21 cellular contexts compared by ENCODE assay signal in genomic region chr12:89237763-89238162, GRCh38.
A peak's percentile ranks its signal among the peaks of the same experiment; 100 is the strongest.
DNase-seq lines count a peak whose midpoint lies in the region; FAIRE-seq and TF ChIP-seq lines count a peak whose summit lies in the region.
"Had no signal": no experiment of that assay in that cellular context is flagged by ENCODE, and none has a peak within 500 bp of the region (broad histone marks: within the 10 kb centered on the region; RNA-seq: fewer than 3 reads in every experiment).

No MANE protein-coding gene starts in this region.

- H4K20me1 ChIP-seq in mammary epithelial cell (ENCODE audit: insufficient read depth, low read length) (no peaks in the 10 kb centered on the region), PC-9 (ENCODE audit: insufficient read depth) (no peaks in the 10 kb centered on the region), keratinocyte (ENCODE audit: control insufficient read depth, extremely low read depth, insufficient read depth, low read length) (no peaks in the 10 kb centered on the region)
- H4K20me1 ChIP-seq: BLaER1 treated with 17β-estradiol and CSF1 and Interleukin-3, amounts not matched to agents 10 nM and 100 nM had no signal

- H3K9me3 Mint-ChIP-seq in MCF 10A (ENCODE audit: unreplicated experiment): peaks cover 16% of the 10 kb centered on the region
- H3K9me3 Mint-ChIP-seq: CD8-positive, alpha-beta T cell had no signal

- no peaks in the 10 kb centered on the region for H3K9me1 ChIP-seq in keratinocyte (ENCODE audit: control insufficient read depth, extremely low read depth, insufficient read depth, low read length)

- no peak for TF ChIP-seq EP300 in suprapubic skin (IDR thresholded peaks at IDR 0.05)

- peak; percentile 55 for FAIRE-seq in keratinocyte (lab: Jason Lieb, UNC)
- FAIRE-seq: GM18507 had no signal

- no peaks in the 10 kb centered on the region for H3K79me2 ChIP-seq in mammary epithelial cell (ENCODE audit: insufficient read depth, low read length)
- no peaks in the 10 kb centered on the region for H3K79me2 ChIP-seq in PC-9 (ENCODE audit: low read depth)
- no peaks in the 10 kb centered on the region for H3K79me2 ChIP-seq in keratinocyte (ENCODE audit: control insufficient read depth, insufficient read depth, low read length)

- CTCF ChIA-PET in MCF 10A (lab: Yijun Ruan, JAX) (interaction anchor here (0.6 kb wide), 1 partner anchor 9 kb away, joined by 3 read pairs; no protein-coding TSS in a partner anchor), mammary epithelial cell (lab: Charles Lee; ENCODE audit: low non-redundant PET) (no interaction called here), PC-9 (lab: Charles Lee) (no interaction called here)

- DNase-seq in MCF 10A (ENCODE audit: unreplicated experiment) (no peak), mammary epithelial cell (no peak), PC-9 (no peak), keratinocyte (ENCODE audit: low read depth, low spot score) (no peak), suprapubic skin (ENCODE audit: low spot score in 2 of 2) (no peak), occipital lobe (lab: John Stamatoyannopoulos, UW) (no peak), NCI-H146 (lab: John Stamatoyannopoulos, UW) (no peak), HCEC 1CT (no peak)
- DNase-seq: 8988T; CD8-positive, alpha-beta T cell; GDM1; GOT3; NCI-H1105; NCI-H1694 treated with DMSO at 0.1 percent for 48 hours; NCI-H2081 treated with DMSO at 0.1 percent for 48 hours; NCI-H2171 treated with DMSO at 0.1 percent for 48 hours; NCI-H526; OCI-M1; SHP77 had no signal

- H3K4me1 ChIP-seq in mammary epithelial cell (ENCODE audit: insufficient read depth, low read length) (peaks cover 31% of the 10 kb centered on the region), PC-9 (replicated peaks; ENCODE audit: insufficient read depth) (peaks cover 37% of the 10 kb centered on the region), keratinocyte (ENCODE audit: control insufficient read depth, extremely low read depth, insufficient read depth, low read length) (peaks cover 25% of the 10 kb centered on the region), suprapubic skin (peaks cover 24% of the 10 kb centered on the region)

- H3K4me3 Mint-ChIP-seq in MCF 10A (ENCODE audit: unreplicated experiment): no peak overlapping the region
- H3K4me3 Mint-ChIP-seq: CD8-positive, alpha-beta T cell had no signal

- in situ Hi-C loops in mammary epithelial cell (cut with MboI; ENCODE audit: low sequenced_read_pairs in 2 of 2): no loop called here

- H3K4me2 ChIP-seq in mammary epithelial cell (ENCODE audit: insufficient read depth, low read depth, low read length): no peak overlapping the region
- peak overlapping the region; percentile 70 for H3K4me2 ChIP-seq in PC-9
- no peak overlapping the region for H3K4me2 ChIP-seq in keratinocyte (ENCODE audit: control insufficient read depth, extremely low read depth, insufficient read depth, low read depth, low read length)

- BruUV-seq in MCF 10A (replicated peaks; lab: Mats Ljungman, UMichigan) (no TSS peak), mammary epithelial cell (replicated peaks; lab: Mats Ljungman, UMichigan) (no TSS peak), PC-9 (replicated peaks; lab: Mats Ljungman, UMichigan) (no TSS peak)

- no peaks in the 10 kb centered on the region for H3K27me3 Mint-ChIP-seq in MCF 10A (ENCODE audit: insufficient read depth, unreplicated experiment)

- POLR2A ChIA-PET in MCF 10A (lab: Yijun Ruan, JAX) (interaction anchor here (1.9 kb wide), 1 partner anchor 8 kb away, joined by 8 read pairs; no protein-coding TSS in a partner anchor), PC-9 (lab: Charles Lee; ENCODE audit: unreplicated experiment) (interaction anchor here (1.1 kb wide), 1 partner anchor 115 kb away, joined by 3 read pairs; the partner anchor contains the start of gene DUSP6)

- intact Hi-C loops in MCF 10A (cut with micrococcal nuclease) (no loop called here), mammary epithelial cell (cut with micrococcal nuclease) (no loop called here), PC-9 (cut with micrococcal nuclease; ENCODE audit: unreplicated experiment) (loop anchor here (1.0 kb wide), 3 partner anchors 11 to 120 kb away; partner anchors contain the start of gene DUSP6)

- H3K27me3 ChIP-seq in mammary epithelial cell (ENCODE audit: insufficient read depth, low read length) (no peaks in the 10 kb centered on the region), PC-9 (ENCODE audit: insufficient read depth, low read depth) (no peaks in the 10 kb centered on the region), keratinocyte (ENCODE audit: control insufficient read depth, extremely low read depth, insufficient read depth, low read length) (no peaks in the 10 kb centered on the region), suprapubic skin (no peaks in the 10 kb centered on the region)
- H3K27me3 ChIP-seq: BLaER1 treated with 17β-estradiol and CSF1 and Interleukin-3, amounts not matched to agents 10 nM and 100 nM had no signal

- no peak overlapping the region for H3K9ac ChIP-seq in mammary epithelial cell (ENCODE audit: insufficient read depth, low read length)
- H3K9ac ChIP-seq in keratinocyte (ENCODE audit: control insufficient read depth, extremely low read depth, insufficient read depth, low read length): no peak overlapping the region
- H3K9ac ChIP-seq: BLaER1 treated with 17β-estradiol and CSF1 and Interleukin-3, amounts not matched to agents 10 nM and 100 nM had no signal

- no peaks in the 10 kb centered on the region for H3K36me3 Mint-ChIP-seq in MCF 10A (ENCODE audit: insufficient read depth, unreplicated experiment)
- H3K36me3 Mint-ChIP-seq: CD8-positive, alpha-beta T cell had no signal

- H3F3A ChIP-seq in PC-9 (ENCODE audit: insufficient read depth, low read depth): peaks cover 22% of the 10 kb centered on the region

- TF ChIP-seq POLR2A in suprapubic skin (IDR thresholded peaks at IDR 0.05): no peak

- peak overlapping the region; percentile 5 for H3K27ac Mint-ChIP-seq in MCF 10A (ENCODE audit: low read depth, unreplicated experiment)
- H3K27ac Mint-ChIP-seq: CD8-positive, alpha-beta T cell had no signal

- dilution Hi-C loops in mammary epithelial cell (cut with HindIII; ENCODE audit: low sequenced_read_pairs): no loop called here
- dilution Hi-C loops in keratinocyte (cut with MboI; ENCODE audit: extremely low pct_ligation_motif_present, low sequenced_read_pairs): no loop called here

- H2AFZ ChIP-seq in mammary epithelial cell (ENCODE audit: low read depth, low read length): no peak overlapping the region
- no peak overlapping the region for H2AFZ ChIP-seq in PC-9
- no peak overlapping the region for H2AFZ ChIP-seq in keratinocyte (ENCODE audit: control insufficient read depth, low read length)

- TF ChIP-seq CTCF in MCF 10A (IDR thresholded peaks at IDR 0.05; ENCODE audit: unreplicated experiment): no peak
- TF ChIP-seq CTCF in mammary epithelial cell (conservative IDR thresholded peaks at IDR 0.05 in 1 of 2, IDR thresholded peaks at IDR 0.05 in 1 of 2; ENCODE audit: extremely low read depth in 1 of 2, insufficient read depth in 1 of 2, low read depth in 1 of 2, low read length in 2 of 2): no peak
- TF ChIP-seq CTCF in PC-9 (conservative IDR thresholded peaks at IDR 0.05): no peak
- no peak for TF ChIP-seq CTCF in keratinocyte (optimal IDR thresholded peaks at IDR 0.05 in 1 of 3, IDR thresholded peaks at IDR 0.05 in 1 of 3, conservative IDR thresholded peaks at IDR 0.05 in 1 of 3; ENCODE audit: extremely low read depth in 1 of 3, insufficient read depth in 2 of 3, low read length in 3 of 3)
- TF ChIP-seq CTCF in suprapubic skin (IDR thresholded peaks at IDR 0.05): no peak

- no peaks in the 10 kb centered on the region for H3K36me3 ChIP-seq in mammary epithelial cell (ENCODE audit: insufficient read depth, low read length)
- H3K36me3 ChIP-seq in PC-9 (ENCODE audit: low read depth): no peaks in the 10 kb centered on the region
- H3K36me3 ChIP-seq in keratinocyte (ENCODE audit: control insufficient read depth in 2 of 2, extremely low read depth in 1 of 2, insufficient read depth in 2 of 2, low read length in 2 of 2): no peaks in the 10 kb centered on the region
- no peaks in the 10 kb centered on the region for H3K36me3 ChIP-seq in suprapubic skin
- H3K36me3 ChIP-seq: BLaER1 treated with 17β-estradiol and CSF1 and Interleukin-3, amounts not matched to agents 10 nM and 100 nM had no signal

- H3K9me3 ChIP-seq in mammary epithelial cell (replicated peaks; ENCODE audit: insufficient read depth, low read length): no peaks in the 10 kb centered on the region
- peaks cover 16% of the 10 kb centered on the region for H3K9me3 ChIP-seq in PC-9 (ENCODE audit: insufficient read depth, low read depth)
- no peaks in the 10 kb centered on the region for H3K9me3 ChIP-seq in keratinocyte (ENCODE audit: control insufficient read depth, low read depth, low read length)
- no peaks in the 10 kb centered on the region for H3K9me3 ChIP-seq in suprapubic skin

- H3K27ac ChIP-seq in mammary epithelial cell (ENCODE audit: insufficient read depth, low read depth, low read length) (no peak overlapping the region), PC-9 (peak overlapping the region; percentile 87), keratinocyte (ENCODE audit: control insufficient read depth, insufficient read depth, low read length) (no peak overlapping the region), suprapubic skin (peak overlapping the region; percentile 3)

- WGBS in mammary epithelial cell (ENCODE audit: low coverage, missing lambda C conversion rate): 96% methylated on average over 1 of the region's 1 CpG
- WGBS in suprapubic skin: 89% methylated on average over 1 of the region's 1 CpG

- H3K4me3 ChIP-seq in mammary epithelial cell (replicated peaks in 1 of 3; ENCODE audit: insufficient read depth in 1 of 3, low read depth in 2 of 3, low read length in 3 of 3) (no peak overlapping the region), PC-9 (peak overlapping the region; percentile 26; the same call in 1 of the 2 replicates), keratinocyte (ENCODE audit: control insufficient read depth in 2 of 3, extremely low read depth in 1 of 3, insufficient read depth in 2 of 3, low read depth in 1 of 3, low read length in 3 of 3) (no peak overlapping the region), suprapubic skin (no peak overlapping the region)
- H3K4me3 ChIP-seq: BLaER1 treated with 17β-estradiol and CSF1 and Interleukin-3, amounts not matched to agents 10 nM and 100 nM had no signal

- H3K9me2 ChIP-seq in PC-9 (ENCODE audit: insufficient read depth): no peaks in the 10 kb centered on the region

- peaks cover 27% of the 10 kb centered on the region for H3K4me1 Mint-ChIP-seq in MCF 10A (ENCODE audit: insufficient read depth, unreplicated experiment)

Comparison
In these comparisons a context has a peak if more than half of its experiments do, and no peak if none do; other contexts are left out.
1. H3K27ac ChIP-seq: peak in PC-9 (single experiment) and suprapubic skin (single experiment); none in mammary epithelial cell (single experiment) and keratinocyte (single experiment).